Comparison of ENCODE assay signal across 21 cellular contexts in the genomic region with DNA sequence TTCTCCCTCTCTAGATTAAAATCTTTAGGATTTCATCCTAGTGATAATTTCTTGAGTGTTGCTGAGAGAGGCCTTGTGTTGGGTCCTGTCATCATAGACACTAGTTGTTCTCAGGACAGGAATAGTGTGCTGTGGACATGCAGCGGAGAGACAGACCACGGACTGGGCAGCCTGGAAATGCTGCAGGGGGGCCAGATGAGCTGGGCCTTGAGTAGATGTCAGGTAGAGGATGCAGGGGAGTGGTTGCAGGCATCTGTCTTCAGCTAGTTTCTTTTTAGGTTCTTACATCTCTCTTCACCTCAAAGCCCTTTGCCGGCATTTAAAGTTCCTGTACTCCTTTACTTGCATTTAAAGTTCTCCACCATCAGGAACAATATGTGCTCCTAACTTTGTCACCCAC. TPM values are rescaled to one million over a fixed set of nuclear protein-coding genes. Genes with fewer than 3 reads are reported as not detected.
"Had no signal": no experiment of that assay in that cellular context is flagged by ENCODE, and none has a peak within 500 bp of the region (broad histone marks: within the 10 kb centered on the region; RNA-seq: fewer than 3 reads in every experiment).

No MANE protein-coding gene starts in this region.

- H3K27ac Mint-ChIP-seq: activated T-helper 1 cell treated with anti-CD3 and anti-CD28 coated beads, Interleukin-12 subunit alpha, Interleukin-12 subunit beta, Interleukin-2, Interleukin-4 antibody, amounts not matched to agents 30 ng/mL and 10 ng/mL and 1 ng/mL, durations not matched to agents 14 hours and 24 hours and 36 hours; stimulated activated naive CD8-positive, alpha-beta T cell treated with anti-CD3 and anti-CD28 coated beads, Interleukin-15, Interleukin-2, amounts not matched to agents 100 ng/mL and 50 ng/mL, for 24 hours had no signal

- H3K9me3 ChIP-seq: gastroesophageal sphincter, heart right ventricle, left ventricle myocardium inferior, prostate gland, right atrium auricular region, tibial nerve had no signal

- H3K27ac ChIP-seq: gastroesophageal sphincter, heart right ventricle, left ventricle myocardium inferior, prostate gland, right atrium auricular region, tibial nerve had no signal

- ATAC-seq: esophagus mucosa, gastroesophageal sphincter, heart right ventricle had no signal

- H3K27me3 ChIP-seq: gastroesophageal sphincter, heart right ventricle, right atrium auricular region, tibial nerve had no signal

- H3K4me3 ChIP-seq: gastroesophageal sphincter, heart right ventricle, left ventricle myocardium inferior, prostate gland, right atrium auricular region, tibial nerve had no signal

- H3K4me3 Mint-ChIP-seq: activated T-helper 1 cell treated with anti-CD3 and anti-CD28 coated beads, Interleukin-12 subunit alpha, Interleukin-12 subunit beta, Interleukin-2, Interleukin-4 antibody, amounts not matched to agents 30 ng/mL and 10 ng/mL and 1 ng/mL, durations not matched to agents 14 hours and 24 hours and 36 hours; neural crest cell; stimulated activated naive CD8-positive, alpha-beta T cell treated with anti-CD3 and anti-CD28 coated beads, Interleukin-15, Interleukin-2, amounts not matched to agents 100 ng/mL and 50 ng/mL, for 24 hours had no signal

- H3K27me3 Mint-ChIP-seq: stimulated activated naive CD8-positive, alpha-beta T cell treated with anti-CD3 and anti-CD28 coated beads, Interleukin-15, Interleukin-2, amounts not matched to agents 100 ng/mL and 50 ng/mL, for 24 hours had no signal

- H3K4me1 ChIP-seq: gastroesophageal sphincter, heart right ventricle, left ventricle myocardium inferior, prostate gland, right atrium auricular region, tibial nerve had no signal

- H3K9me3 Mint-ChIP-seq: activated T-helper 1 cell treated with anti-CD3 and anti-CD28 coated beads, Interleukin-12 subunit alpha, Interleukin-12 subunit beta, Interleukin-2, Interleukin-4 antibody, amounts not matched to agents 30 ng/mL and 10 ng/mL and 1 ng/mL, durations not matched to agents 14 hours and 24 hours and 36 hours; neural crest cell; stimulated activated naive CD8-positive, alpha-beta T cell treated with anti-CD3 and anti-CD28 coated beads, Interleukin-15, Interleukin-2, amounts not matched to agents 100 ng/mL and 50 ng/mL, for 24 hours had no signal

- DNase-seq: activated CD4-positive, alpha-beta T cell treated with anti-CD3 and anti-CD28 coated beads for 48 hours; activated CD4-positive, CD25-positive, alpha-beta regulatory T cell; activated CD8-positive, alpha-beta memory T cell treated with anti-CD3 and anti-CD28 coated beads for 24 hours; effector CD8-positive, alpha-beta T cell; heart right ventricle; kidney glomerular epithelial cell; left ventricle myocardium inferior; mammary epithelial cell; stimulated activated CD4-positive, alpha-beta T cell treated with anti-CD3 and anti-CD28 coated beads, Interleukin-12 subunit alpha, Interleukin-12 subunit beta, amount 100 ng/mL, for 4 hours; stimulated activated CD4-positive, alpha-beta T cell treated with anti-CD3 and anti-CD28 coated beads, Interleukin-1b, Interleukin-23, amount 100 ng/mL, for 48 hours; stimulated activated CD8-positive, alpha-beta memory T cell treated with anti-CD3 and anti-CD28 coated beads, Interleukin-4, amount 100 ng/mL, for 48 hours; SW 1271 had no signal

RNA-seq across cellular contexts. Expression of a gene that starts 48.5 kb away (rescaled TPM):
- total RNA-seq: bronchial epithelial cell, neural crest cell had no signal
